22 cellular contexts compared by ENCODE assay signal in the genomic region with DNA sequence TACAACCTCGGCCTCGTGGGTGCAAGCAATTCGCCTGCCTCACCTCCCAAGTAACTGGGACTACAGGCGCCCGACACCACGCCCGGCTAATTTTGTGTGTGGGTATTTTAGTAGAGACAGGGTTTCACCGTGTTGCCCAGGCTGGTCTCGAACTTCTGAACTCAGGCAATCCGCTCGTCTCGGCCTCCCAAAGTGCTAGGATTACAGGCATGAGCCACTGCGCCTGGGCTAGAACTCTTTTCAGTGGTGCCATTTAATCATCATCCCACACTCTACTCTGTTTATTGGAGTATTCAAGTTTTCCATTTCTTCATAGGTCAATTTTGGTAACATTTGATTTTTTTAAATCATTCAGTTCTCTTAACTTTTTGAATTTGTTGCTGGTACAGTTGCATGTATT.
"Had no signal": no experiment of that assay in that cellular context is flagged by ENCODE, and none has a peak within 500 bp of the region (broad histone marks: within the 10 kb centered on the region; RNA-seq: fewer than 3 reads in every experiment).

No MANE protein-coding gene starts in this region.

- H3K9me3 Mint-ChIP-seq: immature natural killer cell, type B pancreatic cell had no signal

- H3K4me3 Mint-ChIP-seq: activated naive CD4-positive, alpha-beta T cell treated with anti-CD3 and anti-CD28 coated beads, Interleukin-2, amount 10 ng/mL, durations not matched to agents 7 days and 5 days; immature natural killer cell; type B pancreatic cell had no signal

- H3K27me3 Mint-ChIP-seq: activated naive CD4-positive, alpha-beta T cell treated with anti-CD3 and anti-CD28 coated beads, Interleukin-2, amount 10 ng/mL, durations not matched to agents 7 days and 5 days; naive thymus-derived CD4-positive, alpha-beta T cell; type B pancreatic cell had no signal

- DNase-seq: activated effector memory CD4-positive, alpha-beta T cell treated with Interleukin-2 at 50 U/mL for 16 hours; activated naive CD4-positive, alpha-beta T cell treated with anti-CD3 and anti-CD28 coated beads, Interleukin-2, amount 10 ng/mL, durations not matched to agents 7 days and 5 days; adrenal gland; aorta; body of pancreas; dermis blood vessel endothelial cell; effector CD4-positive, alpha-beta T cell; foreskin keratinocyte; heart left ventricle; hypothalamus; immature natural killer cell; kidney; midbrain; naive thymus-derived CD4-positive, alpha-beta T cell; ovary; retina; small intestine; stimulated activated naive CD4-positive, alpha-beta T cell treated with Interleukin-2 at 50 U/mL for 16 hours; substantia nigra; uterus had no signal

- H3K27ac Mint-ChIP-seq: activated naive CD4-positive, alpha-beta T cell treated with anti-CD3 and anti-CD28 coated beads, Interleukin-2, amount 10 ng/mL, durations not matched to agents 7 days and 5 days; type B pancreatic cell had no signal

- ATAC-seq: body of pancreas; foreskin keratinocyte; heart left ventricle; naive thymus-derived CD4-positive, alpha-beta T cell; sciatic nerve had no signal
